18 cellular contexts compared by ENCODE assay signal in genomic region chr3:62161306-62161705, GRCh38.
A peak's percentile ranks its signal among the peaks of the same experiment; 100 is the strongest.
DNase-seq lines count a peak whose midpoint lies in the region; ATAC-seq and TF ChIP-seq lines count a peak whose summit lies in the region.
"Had no signal": no experiment of that assay in that cellular context is flagged by ENCODE, and none has a peak within 500 bp of the region (broad histone marks: within the 10 kb centered on the region; RNA-seq: fewer than 3 reads in every experiment).

No MANE protein-coding gene starts in this region.

- ATAC-seq in heart right ventricle (peak in 6 of 8 donors; percentile 58 to 80 (median 72)), HG02885 (IDR thresholded peaks at IDR 0.05; ENCODE audit: poor library complexity, unreplicated experiment) (no peak), HG02763 (IDR thresholded peaks at IDR 0.05; ENCODE audit: unreplicated experiment) (no peak), GM18861 (IDR thresholded peaks at IDR 0.05; ENCODE audit: unreplicated experiment) (no peak)
- ATAC-seq: activated T-cell treated with anti-CD3 and anti-CD28 coated beads, Interleukin-2, amount 50 U/mL, for 4 hours; GM12878 had no signal

- intact Hi-C loops in heart right ventricle (cut with DNase I): loop anchor here in 2 of 10 donors (5.0 to 10.0 kb wide), 2 partner anchors 64 to 237 kb away; no protein-coding TSS in a partner anchor

- H3K4me3 ChIP-seq in brain microvascular endothelial cell (ENCODE audit: low read depth, low read length) (no peak overlapping the region), heart right ventricle (no peak overlapping the region), skeletal muscle satellite cell (ENCODE audit: low read length) (no peak overlapping the region)
- H3K4me3 ChIP-seq: GM12878, SJCRH30, thyroid gland had no signal

- no peak for TF ChIP-seq CTCF in brain microvascular endothelial cell (IDR thresholded peaks at IDR 0.05; ENCODE audit: low read depth, low read length, missing control alignments)
- TF ChIP-seq CTCF in heart right ventricle (IDR thresholded peaks at IDR 0.05): no peak

- no peak overlapping the region for H3K4me2 ChIP-seq in skeletal muscle satellite cell (ENCODE audit: low read length)

- DNase-seq in HT1080 (ENCODE audit: low read depth): peak; percentile 25
- DNase-seq in brain microvascular endothelial cell: peak; percentile 81
- DNase-seq in heart right ventricle: peak in 1 of 2 donors; percentile 47
- no peak for DNase-seq in activated CD4-positive, alpha-beta T cell treated with anti-CD3 and anti-CD28 coated beads, Interleukin-2, amount 50 U/mL, for 4 hours
- DNase-seq: activated CD4-positive, alpha-beta T cell treated with anti-CD3 and anti-CD28 coated beads, Interleukin-2, amount 10 ng/mL, durations not matched to agents 24 days and 14 days; activated T-cell treated with anti-CD3 and anti-CD28 coated beads, Interleukin-2, amount 50 U/mL, for 4 hours; islet precursor cell; NCI-H2107; NK-92 treated with Interleukin-12 subunit alpha and Interleukin-12 subunit beta, amount 100 ng/mL, for 24 hours; SJCRH30; T1000; thyroid gland had no signal

- H3K27me3 ChIP-seq in brain microvascular endothelial cell (replicated peaks) (no peaks in the 10 kb centered on the region), heart right ventricle (no peaks in the 10 kb centered on the region), skeletal muscle satellite cell (ENCODE audit: control insufficient read depth, insufficient read depth, low read length) (no peaks in the 10 kb centered on the region)
- H3K27me3 ChIP-seq: SJCRH30, thyroid gland had no signal

- in situ Hi-C loops in brain microvascular endothelial cell (cut with HindIII; ENCODE audit: low pct_ligation_motif_present, low sequenced_read_pairs): no loop called here

- WGBS in heart right ventricle, 2 donors: 10 to 15% methylated on average over 4 of the region's 4 CpGs

- H3K4me1 ChIP-seq in heart right ventricle (peaks cover 13 to 84% (median 51%) of the 10 kb centered on the region in 9 donors), skeletal muscle satellite cell (ENCODE audit: control insufficient read depth, insufficient read depth, low read length) (peaks cover 39% of the 10 kb centered on the region)
- H3K4me1 ChIP-seq: parathyroid adenoma, SJCRH30 had no signal

- H3K9me3 ChIP-seq in heart right ventricle (no peaks in the 10 kb centered on the region), skeletal muscle satellite cell (replicated peaks; ENCODE audit: low read length) (no peaks in the 10 kb centered on the region)
- H3K9me3 ChIP-seq: SJCRH30, thyroid gland had no signal

- H3K27ac ChIP-seq in brain microvascular endothelial cell (peak overlapping the region; percentile 85), heart right ventricle (peak overlapping the region; percentile 64 to 94 (median 84))
- H3K27ac ChIP-seq: parathyroid adenoma, SJCRH30 had no signal

- H3K36me3 ChIP-seq in brain microvascular endothelial cell (replicated peaks) (no peaks in the 10 kb centered on the region), heart right ventricle (no peaks in the 10 kb centered on the region), skeletal muscle satellite cell (ENCODE audit: insufficient read depth, low read length) (no peaks in the 10 kb centered on the region)
- H3K36me3 ChIP-seq: SJCRH30, thyroid gland had no signal

- H3K9ac ChIP-seq in skeletal muscle satellite cell (ENCODE audit: low read depth, low read length): peak overlapping the region; percentile 4
- H3K9ac ChIP-seq: parathyroid adenoma had no signal

Comparison
In these comparisons a context has a peak if more than half of its experiments do, and no peak if none do; other contexts are left out.
1. DNase-seq: peak in HT1080 (single experiment) and brain microvascular endothelial cell (single experiment); none in activated CD4-positive, alpha-beta T cell treated with anti-CD3 and anti-CD28 coated beads, Interleukin-2, amount 50 U/mL, for 4 hours (0 of 2).
2. ATAC-seq: peak in heart right ventricle (6 of 8); none in HG02885 (single experiment), HG02763 (single experiment) and GM18861 (single experiment).